17 cellular contexts compared by ENCODE assay signal in genomic region chr9:86563959-86564358, GRCh38.
"Had no signal": no experiment of that assay in that cellular context is flagged by ENCODE, and none has a peak within 500 bp of the region (broad histone marks: within the 10 kb centered on the region; RNA-seq: fewer than 3 reads in every experiment).

No MANE protein-coding gene starts in this region.

- H3K4me3 ChIP-seq: cardiac muscle cell, esophagus muscularis mucosa, lower lobe of right lung, stomach had no signal

- ATAC-seq: lower lobe of right lung had no signal

- H3K27ac ChIP-seq: cardiac muscle cell, esophagus muscularis mucosa, lower lobe of right lung, stomach had no signal

- H3K36me3 ChIP-seq: cardiac muscle cell, esophagus muscularis mucosa, lower lobe of right lung, stomach had no signal

- H3K27me3 ChIP-seq: cardiac muscle cell, esophagus muscularis mucosa, stomach had no signal

- DNase-seq: activated CD4-positive, alpha-beta T cell treated with anti-CD3 and anti-CD28 coated beads, Interleukin-2, amount 10 ng/mL, durations not matched to agents 24 days and 14 days; activated CD8-positive, alpha-beta memory T cell treated with anti-CD3 and anti-CD28 coated beads, Interleukin-2, amount 50 U/mL, for 48 hours; activated gamma-delta T cell treated with Interleukin-2 at 50 U/mL for 16 hours; activated naive CD8-positive, alpha-beta T cell treated with anti-CD3 and anti-CD28 coated beads for 36 hours; amniotic stem cell; effector CD8-positive, alpha-beta T cell; glutamatergic neuron; islet precursor cell; lower lobe of right lung; occipital lobe; posterior cingulate gyrus; retina; small intestine; stimulated activated CD4-positive, alpha-beta T cell treated with anti-CD3 and anti-CD28 coated beads, Interleukin-4, amount 100 ng/mL, for 1 hour; stomach had no signal

- H3K4me1 ChIP-seq: esophagus muscularis mucosa, lower lobe of right lung had no signal

- H3K9me3 ChIP-seq: lower lobe of right lung had no signal
